In the genomic region with DNA sequence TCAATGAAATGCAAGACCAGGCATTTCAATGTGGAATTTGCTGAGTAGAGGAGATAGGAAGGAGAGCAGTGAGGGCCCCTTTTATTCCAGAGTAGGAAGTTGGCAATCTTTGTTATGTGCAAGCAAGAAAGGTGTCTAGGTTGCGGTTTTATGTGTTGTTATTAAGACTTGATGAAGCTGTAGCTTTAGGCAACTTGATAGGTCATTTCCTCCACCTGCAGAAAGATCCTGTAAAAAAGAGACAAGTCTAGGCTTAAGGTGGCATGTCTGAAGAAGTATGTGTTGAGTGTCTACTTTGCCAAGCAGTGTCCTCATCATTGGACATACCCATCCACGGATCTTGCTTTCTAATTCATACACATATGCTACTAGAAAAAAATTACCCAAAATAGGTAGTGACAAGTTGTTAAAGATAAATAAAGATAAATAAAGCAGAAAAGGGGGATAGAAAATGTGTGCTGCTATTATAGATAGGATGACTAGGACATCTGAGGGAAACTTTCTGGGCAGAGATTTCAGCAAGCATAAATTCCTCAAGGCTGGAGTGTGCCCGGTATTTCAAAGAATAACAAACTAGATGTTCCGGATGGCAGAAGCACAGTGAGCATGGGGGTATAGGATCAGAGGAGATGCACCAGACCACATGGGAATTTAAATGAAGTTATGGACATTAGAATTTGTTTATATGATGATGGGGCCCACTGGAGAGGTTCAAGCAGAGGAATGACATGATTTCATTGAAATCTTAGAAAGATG, we compare ENCODE assay signal across 23 cellular contexts.
A peak's percentile ranks its signal among the peaks of the same experiment; 100 is the strongest.
DNase-seq lines count a peak whose midpoint lies in the region; ATAC-seq, FAIRE-seq and TF ChIP-seq lines count a peak whose summit lies in the region.
"Had no signal": no experiment of that assay in that cellular context is flagged by ENCODE, and none has a peak within 500 bp of the region (broad histone marks: within the 10 kb centered on the region; RNA-seq: fewer than 3 reads in every experiment).

No MANE protein-coding gene starts in this region.

- H3K4me1 Mint-ChIP-seq in osteocyte (ENCODE audit: unreplicated experiment), result peaks cover 41% of the 10 kb centered on the region

- no peak overlapping the region for H3K4me3 Mint-ChIP-seq in osteocyte (ENCODE audit: unreplicated experiment)
- H3K4me3 Mint-ChIP-seq: CD4-positive, alpha-beta T cell had no signal

- no peaks in the 10 kb centered on the region for H3K36me3 ChIP-seq in bronchial epithelial cell (ENCODE audit: control insufficient read depth, insufficient read depth, low read length)
- no peaks in the 10 kb centered on the region for H3K36me3 ChIP-seq in HAP-1 (replicated peaks)
- no peaks in the 10 kb centered on the region for H3K36me3 ChIP-seq in heart right ventricle
- H3K36me3 ChIP-seq: SJSA1 had no signal

- H3K4me1 ChIP-seq in HAP-1 (no peaks in the 10 kb centered on the region), heart right ventricle (no peaks in the 10 kb centered on the region)

- intact Hi-C loops in left ventricle myocardium superior (cut with micrococcal nuclease) (no loop called here), heart right ventricle (cut with DNase I) (loop anchor here in 1 of 10 donors (10.0 kb wide), 1 partner anchor 335 kb away; the partner anchor contains the start of gene TGFB2)

- H3K27me3 Mint-ChIP-seq in osteocyte (ENCODE audit: unreplicated experiment), result no peaks in the 10 kb centered on the region
- H3K27me3 Mint-ChIP-seq: CD4-positive, alpha-beta T cell had no signal

- 95% methylated on average over 4 of the region's 4 CpGs for WGBS in heart right ventricle, 2 donors

- FAIRE-seq in bronchial epithelial cell (lab: Jason Lieb, UNC), result no peak
- FAIRE-seq: A204.1, GM12891, GM18507, HepG2 had no signal

- H3K4me3 ChIP-seq in bronchial epithelial cell (ENCODE audit: low read depth, low read length) (no peak overlapping the region), foreskin fibroblast (ENCODE audit: low read depth in 1 of 2, low read length in 2 of 2) (no peak overlapping the region), HAP-1 (no peak overlapping the region), heart right ventricle (no peak overlapping the region)
- H3K4me3 ChIP-seq: SJSA1 had no signal

- no peak for ATAC-seq in left ventricle myocardium superior
- no peak for ATAC-seq in GM18868 (IDR thresholded peaks at IDR 0.05; ENCODE audit: unreplicated experiment)
- ATAC-seq in heart right ventricle, result no peak
- ATAC-seq: HepG2, Panc1 had no signal

- H3K9me3 ChIP-seq in HAP-1, result no peaks in the 10 kb centered on the region
- H3K9me3 ChIP-seq in heart right ventricle, result no peaks in the 10 kb centered on the region
- H3K9me3 ChIP-seq: Caco-2 had no signal

- TF ChIP-seq CTCF in bronchial epithelial cell (IDR thresholded peaks at IDR 0.05; ENCODE audit: insufficient read depth, low read length, severe bottlenecking) (no peak), foreskin fibroblast (IDR thresholded peaks at IDR 0.05; ENCODE audit: low read depth, low read length) (no peak), osteocyte (IDR thresholded peaks at IDR 0.05) (no peak), heart right ventricle (IDR thresholded peaks at IDR 0.05) (no peak)

- no peaks in the 10 kb centered on the region for H3K27me3 ChIP-seq in bronchial epithelial cell (ENCODE audit: control insufficient read depth, insufficient read depth, low read length)
- no peaks in the 10 kb centered on the region for H3K27me3 ChIP-seq in HAP-1 (ENCODE audit: low read depth)
- no peaks in the 10 kb centered on the region for H3K27me3 ChIP-seq in heart right ventricle
- H3K27me3 ChIP-seq: SJSA1 had no signal

- no peaks in the 10 kb centered on the region for H3K36me3 Mint-ChIP-seq in osteocyte (ENCODE audit: unreplicated experiment)

- H3K27ac ChIP-seq in heart right ventricle, result no peak overlapping the region
- H3K27ac ChIP-seq: KMS-11, SJSA1 had no signal

- peak overlapping the region; percentile 70 for H3K27ac Mint-ChIP-seq in osteocyte (ENCODE audit: unreplicated experiment)
- H3K27ac Mint-ChIP-seq: CD4-positive, alpha-beta T cell had no signal

- peak; percentile 76 for DNase-seq in EH (ENCODE audit: low read depth)
- peak; percentile 74 for DNase-seq in bronchial epithelial cell (ENCODE audit: low read depth)
- peak; percentile 26 to 47 for DNase-seq in foreskin fibroblast
- no peak for DNase-seq in osteocyte (ENCODE audit: extremely low spot score, unreplicated experiment)
- no peak for DNase-seq in left ventricle myocardium superior
- no peak for DNase-seq in HAP-1 (ENCODE audit: low spot score in 2 of 2)
- DNase-seq in heart right ventricle, result no peak
- DNase-seq: Caco-2; CD4-positive, alpha-beta T cell; H7; NCI-H1048; NCI-H1436; NCI-H1930; NCI-H2171; NCI-H446 had no signal

- in situ Hi-C loops in HAP-1 (cut with MboI; ENCODE audit: low sequenced_read_pairs), result no loop called here

- H3K9me3 Mint-ChIP-seq in osteocyte (ENCODE audit: unreplicated experiment), result peaks cover 6% of the 10 kb centered on the region
- H3K9me3 Mint-ChIP-seq: CD4-positive, alpha-beta T cell had no signal

Comparison
In these comparisons a context has a peak if more than half of its experiments do, and no peak if none do; other contexts are left out.
1. DNase-seq: peak in EH (single experiment), bronchial epithelial cell (single experiment) and foreskin fibroblast (2 of 2); none in osteocyte (single experiment), left ventricle myocardium superior (single experiment), HAP-1 (0 of 2) and heart right ventricle (0 of 2).